In the genomic region with DNA sequence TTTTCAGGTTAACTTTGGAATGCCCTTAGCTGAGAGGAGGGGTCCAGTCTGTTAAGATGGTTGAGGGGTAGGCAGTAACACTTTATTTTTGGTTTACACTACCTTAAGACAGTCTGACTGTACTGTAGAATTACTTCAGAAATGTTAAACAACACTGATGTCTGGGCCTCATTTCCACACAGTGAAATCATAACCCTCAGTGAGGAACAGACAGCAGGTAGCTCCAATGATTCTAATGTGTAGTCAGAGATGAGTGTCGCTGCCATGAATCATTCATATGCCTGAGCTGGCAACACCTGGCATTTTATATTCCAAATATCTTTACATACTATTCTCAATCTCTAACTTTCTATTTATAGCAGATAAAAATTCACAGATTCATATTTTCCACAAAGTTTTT, we compare ENCODE assay signal across 16 cellular contexts. TPM values are rescaled to one million over a fixed set of nuclear protein-coding genes. Genes with fewer than 3 reads are reported as not detected.
A peak's percentile ranks its signal among the peaks of the same experiment; 100 is the strongest.
DNase-seq lines count a peak whose midpoint lies in the region; ATAC-seq and TF ChIP-seq lines count a peak whose summit lies in the region.
"Had no signal": no experiment of that assay in that cellular context is flagged by ENCODE, and none has a peak within 500 bp of the region (broad histone marks: within the 10 kb centered on the region; RNA-seq: fewer than 3 reads in every experiment).

No MANE protein-coding gene starts in this region.

- in situ Hi-C loops in Panc1 (cut with HindIII; ENCODE audit: low pct_unique_long_range_greater_than_20kb, low sequenced_read_pairs) = no loop called here

- H3K36me3 Mint-ChIP-seq in activated T-cell treated with anti-CD3 and anti-CD28 coated beads, Interleukin-2, amount 50 U/mL, for 24 hours (ENCODE audit: low read depth) = no peaks in the 10 kb centered on the region
- no peaks in the 10 kb centered on the region for H3K36me3 Mint-ChIP-seq in nephron progenitor cell (ENCODE audit: low read depth)

- TF ChIP-seq CTCF in Panc1 (IDR thresholded peaks at IDR 0.05) = no peak
- TF ChIP-seq CTCF in nephron progenitor cell (IDR thresholded peaks at IDR 0.05) = no peak

- H3K4me1 Mint-ChIP-seq in activated T-cell treated with anti-CD3 and anti-CD28 coated beads, Interleukin-2, amount 50 U/mL, for 24 hours (ENCODE audit: low read depth) = peaks cover 19% of the 10 kb centered on the region
- H3K4me1 Mint-ChIP-seq in nephron progenitor cell = no peaks in the 10 kb centered on the region

- no TSS peak for BruUV-seq in Panc1 (replicated peaks; lab: Mats Ljungman, UMichigan)

- H3K9me3 ChIP-seq in Panc1 (ENCODE audit: control insufficient read depth, insufficient read depth, low read depth, low read length) = no peaks in the 10 kb centered on the region
- H3K9me3 ChIP-seq: Caco-2, HAP-1 had no signal

- intact Hi-C loops in Panc1 (cut with micrococcal nuclease; ENCODE audit: unreplicated experiment) = no loop called here

- no peaks in the 10 kb centered on the region for H3K27me3 ChIP-seq in Panc1 (ENCODE audit: control insufficient read depth, insufficient read depth, low read length)

- H3K27ac ChIP-seq in Panc1 (ENCODE audit: low read length) = peak overlapping the region; percentile 39; the same call in 1 of the 2 replicates

- no peak for ATAC-seq in Panc1
- ATAC-seq in esophagus mucosa = peak; percentile 55
- ATAC-seq in HG02970 (IDR thresholded peaks at IDR 0.05; ENCODE audit: low FRiP score, unreplicated experiment) = no peak

- H3K4me3 ChIP-seq in Panc1 (ENCODE audit: low read depth in 2 of 2, low read length in 2 of 2) = no peak overlapping the region
- H3K4me3 ChIP-seq: HAP-1 had no signal

- no peaks in the 10 kb centered on the region for H3K36me3 ChIP-seq in Panc1 (ENCODE audit: control insufficient read depth, insufficient read depth, low read length)
- H3K36me3 ChIP-seq: HAP-1 had no signal

- POLR2A ChIA-PET in Panc1 (lab: Charles Lee) = no interaction called here

- DNase-seq in activated T-cell treated with anti-CD3 and anti-CD28 coated beads, Interleukin-2, amount 50 U/mL, for 24 hours = no peak
- DNase-seq in activated T-cell treated with anti-CD3 and anti-CD28 coated beads for 4 hours (no peak), ELR (ENCODE audit: low read depth) (peak; percentile 38), Panc1 (ENCODE audit: low read depth, low spot score) (no peak), nephron progenitor cell (no peak)
- DNase-seq in NK-92 treated with Interleukin-12 subunit alpha and Interleukin-12 subunit beta, amount 100 ng/mL, for 24 hours (lab: John Stamatoyannopoulos, UW) = no peak
- DNase-seq: AML-193, Caco-2, MV-4-11, NCI-H1417 treated with DMSO at 0.1 percent for 48 hours, NCI-H2029 treated with DMSO at 0.1 percent for 48 hours, NCI-H524 treated with DMSO at 0.1 percent for 48 hours, SHP77 had no signal

- H3K4me3 Mint-ChIP-seq in activated T-cell treated with anti-CD3 and anti-CD28 coated beads, Interleukin-2, amount 50 U/mL, for 24 hours = no peak overlapping the region
- H3K4me3 Mint-ChIP-seq in nephron progenitor cell = no peak overlapping the region

- no peaks in the 10 kb centered on the region for H3K4me1 ChIP-seq in Panc1 (ENCODE audit: control insufficient read depth, insufficient read depth, low read length)

- CTCF ChIA-PET in Panc1 (lab: Charles Lee) = no interaction called here

- peaks cover 11% of the 10 kb centered on the region for H3K27me3 Mint-ChIP-seq in activated T-cell treated with anti-CD3 and anti-CD28 coated beads, Interleukin-2, amount 50 U/mL, for 24 hours
- H3K27me3 Mint-ChIP-seq in nephron progenitor cell (ENCODE audit: low read depth, poor library complexity) = no peaks in the 10 kb centered on the region

- H3K27ac Mint-ChIP-seq in activated T-cell treated with anti-CD3 and anti-CD28 coated beads, Interleukin-2, amount 50 U/mL, for 24 hours = peak overlapping the region; percentile 39
- H3K27ac Mint-ChIP-seq in nephron progenitor cell = no peak overlapping the region

- H3K9me3 Mint-ChIP-seq in activated T-cell treated with anti-CD3 and anti-CD28 coated beads, Interleukin-2, amount 50 U/mL, for 24 hours = no peaks in the 10 kb centered on the region
- no peaks in the 10 kb centered on the region for H3K9me3 Mint-ChIP-seq in nephron progenitor cell

RNA-seq across cellular contexts. Expression of a gene that starts 37.3 kb away (rescaled TPM):
- total RNA-seq in Panc1 (2021; ENCODE audit: unreplicated experiment) = not detected
- not detected for polyA plus RNA-seq in Panc1 (2012; ENCODE audit: insufficient read length)
- total RNA-seq in esophagus mucosa = not detected
- total RNA-seq: Caco-2 had no signal
